ENCODE assay signal across 1 cellular context in genomic region chr6:152087096-152087495, GRCh38.
TF ChIP-seq lines count a peak whose summit lies in the region.

No MANE protein-coding gene starts in this region.

TF ChIP-seq in HCT116, 20 proteins besides CTCF, POLR2A, EP300 and RAD21:
- no peak for TF ChIP-seq POLR2AphosphoS5 (IDR thresholded peaks at IDR 0.05; ENCODE audit: low read depth, low read length)
- 0 out of 2 replicates have a peak, but pooled peaks have one; percentile 9 for TF ChIP-seq SP1 (IDR thresholded peaks at IDR 0.05; ENCODE audit: low read depth)
